In the genomic region with DNA sequence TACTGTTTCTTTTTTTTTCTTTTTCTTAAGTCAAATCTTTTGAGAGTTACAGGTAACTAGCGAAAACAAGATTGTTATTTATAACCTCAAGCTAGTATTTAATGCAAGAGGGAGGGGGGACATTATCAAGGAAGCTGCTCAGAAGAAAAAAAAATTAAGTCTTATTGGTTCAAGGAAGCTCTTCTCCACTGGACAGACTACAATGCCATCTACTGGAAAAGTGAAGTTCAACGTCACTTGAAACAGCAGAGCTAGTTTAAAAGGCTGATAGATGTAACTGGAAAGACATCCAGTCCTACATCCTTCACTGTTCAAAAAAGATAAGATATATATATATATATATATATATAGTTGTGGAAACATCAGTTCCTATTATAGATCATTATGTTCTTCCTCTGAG, we compare ENCODE assay signal across 9 cellular contexts.
DNase-seq lines count a peak whose midpoint lies in the region; ATAC-seq and TF ChIP-seq lines count a peak whose summit lies in the region.
"Had no signal": no experiment of that assay in that cellular context is flagged by ENCODE, and none has a peak within 500 bp of the region (broad histone marks: within the 10 kb centered on the region; RNA-seq: fewer than 3 reads in every experiment).

No MANE protein-coding gene starts in this region.

- H3K4me1 Mint-ChIP-seq in progenitor cell of endocrine pancreas (ENCODE audit: low read depth): peaks cover 14% of the 10 kb centered on the region
- H3K4me1 Mint-ChIP-seq in stimulated activated effector memory CD8-positive, alpha-beta T cell treated with anti-CD3 and anti-CD28 coated beads, Interleukin-12 subunit alpha, Interleukin-12 subunit beta, amount 100 ng/mL, for 72 hours: no peaks in the 10 kb centered on the region

- H3K9me3 Mint-ChIP-seq in progenitor cell of endocrine pancreas (ENCODE audit: low read depth): no peaks in the 10 kb centered on the region
- no peaks in the 10 kb centered on the region for H3K9me3 Mint-ChIP-seq in stimulated activated effector memory CD8-positive, alpha-beta T cell treated with anti-CD3 and anti-CD28 coated beads, Interleukin-12 subunit alpha, Interleukin-12 subunit beta, amount 100 ng/mL, for 72 hours

- H3K27ac ChIP-seq in Karpas-422 (ENCODE audit: low read length): no peak overlapping the region
- H3K27ac ChIP-seq in esophagus squamous epithelium: no peak overlapping the region

- intact Hi-C loops in esophagus squamous epithelium (cut with DNase I): loop anchor here (10.0 kb wide), 1 partner anchor 164 kb away; no protein-coding TSS in a partner anchor

- peaks cover 19% of the 10 kb centered on the region for H3K27me3 Mint-ChIP-seq in progenitor cell of endocrine pancreas

- TF ChIP-seq CTCF in esophagus squamous epithelium (IDR thresholded peaks at IDR 0.05): peak in 4 of 6 experiments; percentile 31 to 56 (median 42)
- TF ChIP-seq CTCF in progenitor cell of endocrine pancreas (IDR thresholded peaks at IDR 0.05; ENCODE audit: unreplicated experiment): peak; percentile 69

- no peaks in the 10 kb centered on the region for H4K20me1 ChIP-seq in Karpas-422 (ENCODE audit: insufficient read depth, low read depth, low read length)

- H3K4me2 ChIP-seq in Karpas-422 (ENCODE audit: low read depth, low read length, poor library complexity, severe bottlenecking): no peak overlapping the region

- H3K4me1 ChIP-seq in Karpas-422 (ENCODE audit: low read length) (no peaks in the 10 kb centered on the region), esophagus squamous epithelium (peaks cover 0 to 8% (median 0%) of the 10 kb centered on the region in 3 donors)

- H3K9ac ChIP-seq in Karpas-422 (ENCODE audit: low read length): no peak overlapping the region

- no peak for ATAC-seq in HG03159 (IDR thresholded peaks at IDR 0.05; ENCODE audit: unreplicated experiment)
- no peak for ATAC-seq in stimulated activated effector memory CD8-positive, alpha-beta T cell treated with anti-CD3 and anti-CD28 coated beads, Interleukin-12 subunit alpha, Interleukin-12 subunit beta, amount 100 ng/mL, for 72 hours
- no peak for ATAC-seq in GM21360 (IDR thresholded peaks at IDR 0.05; ENCODE audit: unreplicated experiment)

- no peaks in the 10 kb centered on the region for H3K36me3 Mint-ChIP-seq in progenitor cell of endocrine pancreas (ENCODE audit: insufficient read depth)
- H3K36me3 Mint-ChIP-seq in stimulated activated effector memory CD8-positive, alpha-beta T cell treated with anti-CD3 and anti-CD28 coated beads, Interleukin-12 subunit alpha, Interleukin-12 subunit beta, amount 100 ng/mL, for 72 hours: no peaks in the 10 kb centered on the region

- H3K79me2 ChIP-seq in Karpas-422 (ENCODE audit: low read length): no peaks in the 10 kb centered on the region

- no peak overlapping the region for H3K4me3 ChIP-seq in Karpas-422 (ENCODE audit: low read length)
- no peak overlapping the region for H3K4me3 ChIP-seq in esophagus squamous epithelium
- H3K4me3 ChIP-seq: lung had no signal

- no peaks in the 10 kb centered on the region for H3K27me3 ChIP-seq in Karpas-422 (ENCODE audit: low read length)
- H3K27me3 ChIP-seq in esophagus squamous epithelium: peaks cover 0 to 16% (median 0%) of the 10 kb centered on the region in 4 donors

- TF ChIP-seq POLR2A in esophagus squamous epithelium (IDR thresholded peaks at IDR 0.05): no peak

- H3K9me3 ChIP-seq in Karpas-422 (ENCODE audit: low read length) (no peaks in the 10 kb centered on the region), esophagus squamous epithelium (no peaks in the 10 kb centered on the region)

- 6 to 9% methylated on average over 2 of the region's 2 CpGs for WGBS in esophagus squamous epithelium, 2 donors

- no peak overlapping the region for H3K4me3 Mint-ChIP-seq in progenitor cell of endocrine pancreas (ENCODE audit: low read depth)
- H3K4me3 Mint-ChIP-seq in stimulated activated effector memory CD8-positive, alpha-beta T cell treated with anti-CD3 and anti-CD28 coated beads, Interleukin-12 subunit alpha, Interleukin-12 subunit beta, amount 100 ng/mL, for 72 hours: no peak overlapping the region

- H3K36me3 ChIP-seq in Karpas-422 (ENCODE audit: insufficient read depth, low read length) (no peaks in the 10 kb centered on the region), esophagus squamous epithelium (no peaks in the 10 kb centered on the region)

- no peaks in the 10 kb centered on the region for H3K9me2 ChIP-seq in Karpas-422 (replicated peaks; ENCODE audit: insufficient read depth, low read length)

- no peak overlapping the region for H2AFZ ChIP-seq in Karpas-422 (ENCODE audit: low read length)

- no peak overlapping the region for H3K27ac Mint-ChIP-seq in progenitor cell of endocrine pancreas
- H3K27ac Mint-ChIP-seq in stimulated activated effector memory CD8-positive, alpha-beta T cell treated with anti-CD3 and anti-CD28 coated beads, Interleukin-12 subunit alpha, Interleukin-12 subunit beta, amount 100 ng/mL, for 72 hours: no peak overlapping the region

- peak; percentile 80 for DNase-seq in DMS53 (lab: John Stamatoyannopoulos, UW)
- peak; percentile 82 for DNase-seq in Karpas-422
- peak; percentile 58 for DNase-seq in RPMI7951 (ENCODE audit: low read depth)
- DNase-seq in esophagus squamous epithelium (lab: John Stamatoyannopoulos, UW): no peak
- DNase-seq in progenitor cell of endocrine pancreas (ENCODE audit: low spot score, unreplicated experiment): no peak
- DNase-seq in stimulated activated effector memory CD8-positive, alpha-beta T cell treated with anti-CD3 and anti-CD28 coated beads, Interleukin-12 subunit alpha, Interleukin-12 subunit beta, amount 100 ng/mL, for 72 hours (ENCODE audit: low spot score in 2 of 2): no peak

Comparison
In these comparisons a context has a peak if more than half of its experiments do, and no peak if none do; other contexts are left out.
1. DNase-seq: peak in DMS53 (single experiment), Karpas-422 (single experiment) and RPMI7951 (single experiment); none in esophagus squamous epithelium (single experiment), progenitor cell of endocrine pancreas (single experiment) and stimulated activated effector memory CD8-positive, alpha-beta T cell treated with anti-CD3 and anti-CD28 coated beads, Interleukin-12 subunit alpha, Interleukin-12 subunit beta, amount 100 ng/mL, for 72 hours (0 of 2).